ENCODE assay signal across 8 cellular contexts in genomic region chr1:143884932-143885574, GRCh38.
DNase-seq lines count a peak whose midpoint lies in the region; ATAC-seq and TF ChIP-seq lines count a peak whose summit lies in the region.
"Not testable (repeated sequence)": the region's sequence is repeated elsewhere in the genome, so short reads cannot be mapped to it uniquely, and the experiment has no call there.

No MANE protein-coding gene starts in this region.

- TF ChIP-seq EP300 in esophagus muscularis mucosa (IDR thresholded peaks at IDR 0.05): not testable (repeated sequence)

- H3K4me3 ChIP-seq in CD8-positive, alpha-beta T cell (ENCODE audit: low read depth, low read length); mucosa of descending colon: not testable (repeated sequence)
- H3K4me3 ChIP-seq in esophagus muscularis mucosa: peak overlapping the region; percentile 35 to 59 (median 46)

- ATAC-seq in CD8-positive, alpha-beta T cell: peak; percentile 92
- ATAC-seq in GM21360 (IDR thresholded peaks at IDR 0.05; ENCODE audit: unreplicated experiment) (peak; percentile 87), HG03354 (IDR thresholded peaks at IDR 0.05; ENCODE audit: poor library complexity, severe bottlenecking, unreplicated experiment) (peak; percentile 92), mucosa of descending colon (peak; percentile 97)

- H3K27ac Mint-ChIP-seq in CD8-positive, alpha-beta T cell: not testable (repeated sequence)

- CTCF ChIA-PET in CD8-positive, alpha-beta T cell (lab: Charles Lee): not testable (repeated sequence)

- H3K36me3 ChIP-seq in CD8-positive, alpha-beta T cell (ENCODE audit: insufficient read depth, low read length); esophagus muscularis mucosa; mucosa of descending colon (ENCODE audit: low read depth): not testable (repeated sequence)

- peak; percentile 40 for TF ChIP-seq CTCF in CD8-positive, alpha-beta T cell (IDR thresholded peaks at IDR 0.05)
- TF ChIP-seq CTCF in esophagus muscularis mucosa (IDR thresholded peaks at IDR 0.05): peak; percentile 30 to 46 (median 45)
- TF ChIP-seq CTCF in mucosa of descending colon (IDR thresholded peaks at IDR 0.05): peak; percentile 9

- H3K4me3 Mint-ChIP-seq in CD8-positive, alpha-beta T cell: not testable (repeated sequence)

- not testable (repeated sequence) for H3K36me3 Mint-ChIP-seq in CD8-positive, alpha-beta T cell

- H3K9me3 Mint-ChIP-seq in CD8-positive, alpha-beta T cell: not testable (repeated sequence)

- not testable (repeated sequence) for H3K4me1 Mint-ChIP-seq in CD8-positive, alpha-beta T cell (ENCODE audit: low read depth)

- H3K27me3 ChIP-seq in CD8-positive, alpha-beta T cell (ENCODE audit: insufficient read depth, low read length); esophagus muscularis mucosa: not testable (repeated sequence)

- POLR2A ChIA-PET in CD8-positive, alpha-beta T cell (lab: Charles Lee): not testable (repeated sequence)

- intact Hi-C loops in CD8-positive, alpha-beta T cell (cut with DNase I, micrococcal nuclease); esophagus muscularis mucosa (cut with DNase I); mucosa of descending colon (cut with DNase I, micrococcal nuclease): not testable (repeated sequence)

- DNase-seq in CD8-positive, alpha-beta T cell: peak; percentile 39 to 86 (median 56)
- peak; percentile 65 for DNase-seq in RPMI8226
- peak; percentile 81 to 86 for DNase-seq in activated T-cell treated with anti-CD3 and anti-CD28 coated beads, Interleukin-2, amount 50 U/mL, for 48 hours
- peak; percentile 57 for DNase-seq in esophagus muscularis mucosa (ENCODE audit: extremely low spot score)
- peak; percentile 60 to 74 (median 66) for DNase-seq in mucosa of descending colon
- DNase-seq in stimulated activated CD8-positive, alpha-beta memory T cell treated with anti-CD3 and anti-CD28 coated beads, Interleukin-2, amount 100 ng/mL, for 1 hour (ENCODE audit: low read depth in 2 of 2): peak; percentile 36 to 55

- H3K4me1 ChIP-seq in CD8-positive, alpha-beta T cell (ENCODE audit: insufficient read depth, low read length); esophagus muscularis mucosa; mucosa of descending colon (ENCODE audit: low read depth): not testable (repeated sequence)

- not testable (repeated sequence) for TF ChIP-seq POLR2A in esophagus muscularis mucosa (IDR thresholded peaks at IDR 0.05; ENCODE audit: low read depth)

- not testable (repeated sequence) for H3K27ac ChIP-seq in CD8-positive, alpha-beta T cell (ENCODE audit: low read depth, low read length)
- peak overlapping the region in 3 of 4 donors; percentile 26 to 70 (median 63) for H3K27ac ChIP-seq in esophagus muscularis mucosa (replicated peaks in 1 of 4)

- WGBS in esophagus muscularis mucosa: no CpG with 5 or more reads among the region's 53 CpGs

- not testable (repeated sequence) for H3K9me3 ChIP-seq in CD8-positive, alpha-beta T cell (ENCODE audit: low read length); esophagus muscularis mucosa; mucosa of descending colon

- H3K27me3 Mint-ChIP-seq in CD8-positive, alpha-beta T cell (ENCODE audit: low read depth): not testable (repeated sequence)
